In genomic region chr5:112186401-112186990, GRCh38 we compare ENCODE assay signal across 8 cellular contexts.
DNase-seq lines count a peak whose midpoint lies in the region; ATAC-seq and TF ChIP-seq lines count a peak whose summit lies in the region.

No MANE protein-coding gene starts in this region.

- H2AFZ ChIP-seq in mammary epithelial cell (ENCODE audit: low read depth, low read length) = no peak overlapping the region

- no peaks in the 10 kb centered on the region for H3K9me3 ChIP-seq in mammary epithelial cell (replicated peaks; ENCODE audit: insufficient read depth, low read length)

- ATAC-seq in memory B cell (ENCODE audit: low read depth) (peak; percentile 47), GM19463 (IDR thresholded peaks at IDR 0.05; ENCODE audit: unreplicated experiment) (no peak)

- CTCF ChIA-PET in GM10248 (lab: Yijun Ruan, JAX) = interaction anchor here (1.2 kb wide), 1 partner anchor 11 kb away, joined by 5 read pairs; no protein-coding TSS in a partner anchor
- CTCF ChIA-PET in mammary epithelial cell (lab: Charles Lee; ENCODE audit: low non-redundant PET) = no interaction called here
- CTCF ChIA-PET in activated naive CD4-positive, alpha-beta T cell treated with anti-CD3 and anti-CD28 coated beads, Interleukin-2, amount 10 ng/mL, durations not matched to agents 7 days and 5 days (lab: Charles Lee) = no interaction called here

- H4K20me1 ChIP-seq in mammary epithelial cell (ENCODE audit: insufficient read depth, low read length) = no peaks in the 10 kb centered on the region

- no peak overlapping the region for H3K4me3 ChIP-seq in mammary epithelial cell (replicated peaks in 1 of 3; ENCODE audit: insufficient read depth in 1 of 3, low read depth in 2 of 3, low read length in 3 of 3)

- no peaks in the 10 kb centered on the region for H3K36me3 ChIP-seq in mammary epithelial cell (ENCODE audit: insufficient read depth, low read length)

- no peak overlapping the region for H3K4me2 ChIP-seq in mammary epithelial cell (ENCODE audit: insufficient read depth, low read depth, low read length)

- POLR2A ChIA-PET in GM10248 (lab: Yijun Ruan, JAX) = no interaction called here

- H3K27ac Mint-ChIP-seq in memory B cell = no peak overlapping the region
- H3K27ac Mint-ChIP-seq in activated naive CD4-positive, alpha-beta T cell treated with anti-CD3 and anti-CD28 coated beads, Interleukin-2, amount 10 ng/mL, durations not matched to agents 7 days and 5 days = no peak overlapping the region

- peaks cover 7% of the 10 kb centered on the region for H3K27me3 Mint-ChIP-seq in memory B cell
- H3K27me3 Mint-ChIP-seq in activated naive CD4-positive, alpha-beta T cell treated with anti-CD3 and anti-CD28 coated beads, Interleukin-2, amount 10 ng/mL, durations not matched to agents 7 days and 5 days = peaks cover 25% of the 10 kb centered on the region

- H3K27me3 ChIP-seq in mammary epithelial cell (ENCODE audit: insufficient read depth, low read length) = no peaks in the 10 kb centered on the region

- dilution Hi-C loops in mammary epithelial cell (cut with HindIII; ENCODE audit: low sequenced_read_pairs) = loop anchor here (5.0 kb wide), 1 partner anchor 71 kb away; no protein-coding TSS in a partner anchor

- no peaks in the 10 kb centered on the region for H3K9me3 Mint-ChIP-seq in memory B cell
- no peaks in the 10 kb centered on the region for H3K9me3 Mint-ChIP-seq in activated naive CD4-positive, alpha-beta T cell treated with anti-CD3 and anti-CD28 coated beads, Interleukin-2, amount 10 ng/mL, durations not matched to agents 7 days and 5 days

- H3K79me2 ChIP-seq in mammary epithelial cell (ENCODE audit: insufficient read depth, low read length) = no peaks in the 10 kb centered on the region

- TF ChIP-seq CTCF in GM10248 (IDR thresholded peaks at IDR 0.05; ENCODE audit: control extremely low read depth, extremely low read depth, low read depth, missing control alignments) (peak; percentile 65), mammary epithelial cell (conservative IDR thresholded peaks at IDR 0.05 in 1 of 2, IDR thresholded peaks at IDR 0.05 in 1 of 2; ENCODE audit: extremely low read depth in 1 of 2, insufficient read depth in 1 of 2, low read depth in 1 of 2, low read length in 2 of 2) (peak; percentile 59 to 61)

- intact Hi-C loops in mammary epithelial cell (cut with micrococcal nuclease) = no loop called here

- in situ Hi-C loops in mammary epithelial cell (cut with MboI; ENCODE audit: low sequenced_read_pairs in 2 of 2) = loop anchor here in 1 of 2 donors (10.0 kb wide), 1 partner anchor 228 kb away; the partner anchor contains the start of gene EPB41L4A

- H3K4me1 Mint-ChIP-seq in memory B cell = no peaks in the 10 kb centered on the region
- no peaks in the 10 kb centered on the region for H3K4me1 Mint-ChIP-seq in activated naive CD4-positive, alpha-beta T cell treated with anti-CD3 and anti-CD28 coated beads, Interleukin-2, amount 10 ng/mL, durations not matched to agents 7 days and 5 days

- no TSS peak for BruUV-seq in mammary epithelial cell (replicated peaks; lab: Mats Ljungman, UMichigan)

- no peak overlapping the region for H3K27ac ChIP-seq in mammary epithelial cell (ENCODE audit: insufficient read depth, low read depth, low read length)

- DNase-seq in AG08396 (ENCODE audit: low spot score) = peak; percentile 21
- peak; percentile 21 for DNase-seq in GM10248 (ENCODE audit: extremely low spot score)
- peak; percentile 9 for DNase-seq in NCI-H345 (lab: John Stamatoyannopoulos, UW)
- DNase-seq in mammary epithelial cell = peak; percentile 23
- DNase-seq in memory B cell (ENCODE audit: low spot score in 2 of 2) = no peak
- DNase-seq in activated naive CD4-positive, alpha-beta T cell treated with anti-CD3 and anti-CD28 coated beads, Interleukin-2, amount 10 ng/mL, durations not matched to agents 7 days and 5 days = no peak
- no peak for DNase-seq in NCI-H524 treated with DMSO at 0.1 percent for 48 hours (lab: John Stamatoyannopoulos, UW)

- no peaks in the 10 kb centered on the region for H3K36me3 Mint-ChIP-seq in memory B cell
- H3K36me3 Mint-ChIP-seq in activated naive CD4-positive, alpha-beta T cell treated with anti-CD3 and anti-CD28 coated beads, Interleukin-2, amount 10 ng/mL, durations not matched to agents 7 days and 5 days = no peaks in the 10 kb centered on the region

- 33% methylated on average over 4 of the region's 4 CpGs for WGBS in mammary epithelial cell (ENCODE audit: low coverage, missing lambda C conversion rate)

- H3K4me1 ChIP-seq in mammary epithelial cell (ENCODE audit: insufficient read depth, low read length) = peaks cover 12% of the 10 kb centered on the region

- no peak overlapping the region for H3K4me3 Mint-ChIP-seq in memory B cell
- no peak overlapping the region for H3K4me3 Mint-ChIP-seq in activated naive CD4-positive, alpha-beta T cell treated with anti-CD3 and anti-CD28 coated beads, Interleukin-2, amount 10 ng/mL, durations not matched to agents 7 days and 5 days

- no peak overlapping the region for H3K9ac ChIP-seq in mammary epithelial cell (ENCODE audit: insufficient read depth, low read length)

Comparison
In these comparisons a context has a peak if more than half of its experiments do, and no peak if none do; other contexts are left out.
1. DNase-seq: peak in AG08396 (single experiment), GM10248 (single experiment), NCI-H345 (single experiment) and mammary epithelial cell (single experiment); none in memory B cell (0 of 2), activated naive CD4-positive, alpha-beta T cell treated with anti-CD3 and anti-CD28 coated beads, Interleukin-2, amount 10 ng/mL, durations not matched to agents 7 days and 5 days (single experiment) and NCI-H524 treated with DMSO at 0.1 percent for 48 hours (single experiment).